Comparison of ENCODE assay signal across 8 cellular contexts in the genomic region with DNA sequence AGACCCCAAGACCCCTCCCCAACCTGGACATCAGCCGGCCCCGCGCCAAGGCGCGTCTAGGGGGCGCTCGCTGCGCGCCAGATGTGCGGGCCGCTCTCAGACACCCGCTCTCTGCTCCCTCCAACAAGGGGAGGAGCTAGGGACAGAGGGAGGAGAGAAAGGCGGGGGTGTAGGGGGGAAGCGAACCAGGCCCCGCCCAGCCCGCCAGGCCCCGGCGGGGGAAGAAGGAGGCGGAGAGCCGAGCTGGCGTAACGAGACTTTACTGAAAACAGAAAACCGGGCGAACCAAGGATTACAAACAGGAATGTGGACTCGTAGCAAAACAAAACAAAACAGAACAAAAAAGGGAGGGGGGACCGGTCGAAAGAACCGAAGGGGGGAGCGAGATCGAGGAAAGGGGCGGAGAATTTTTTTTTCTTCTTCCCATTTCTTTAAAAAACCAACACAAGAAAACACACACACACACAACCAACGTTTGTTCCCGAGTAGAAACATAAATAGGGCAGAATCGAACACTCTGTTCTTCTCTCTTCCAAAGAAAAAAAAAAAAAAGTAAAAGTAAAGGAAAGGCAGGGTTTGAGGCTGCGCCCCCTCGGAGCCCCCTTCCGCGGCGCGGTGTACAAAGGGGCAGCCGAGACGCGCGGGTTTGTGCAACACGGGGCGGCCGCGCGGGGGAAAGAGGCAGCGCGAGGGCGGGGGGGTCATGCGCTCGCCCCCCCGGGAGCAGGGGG. TPM values are rescaled to one million over a fixed set of nuclear protein-coding genes. Genes with fewer than 3 reads are reported as not detected.
DNase-seq lines count a peak whose midpoint lies in the region; ATAC-seq, FAIRE-seq and TF ChIP-seq lines count a peak whose summit lies in the region.

No MANE protein-coding gene starts in this region.

- peak; percentile 82 for FAIRE-seq in A204.1 (lab: Jason Lieb, UNC)

- peaks cover 12% of the 10 kb centered on the region for H3K36me3 Mint-ChIP-seq in natural killer cell

- peaks cover 0 to 6% of the 10 kb centered on the region in 2 donors for H3K27me3 Mint-ChIP-seq in natural killer cell (ENCODE audit: low read depth in 2 of 2)

- H3K4me1 Mint-ChIP-seq in natural killer cell, result peaks cover 24 to 46% of the 10 kb centered on the region in 2 donors

- peak; percentile 90 for DNase-seq in LoVo (ENCODE audit: low spot score)
- peak; percentile 94 for DNase-seq in RPMI7951 (ENCODE audit: low read depth)
- DNase-seq in activated T-helper 9 cell treated with anti-CD3 and anti-CD28 coated beads, Interleukin-2, amount 50 U/mL, for 16 hours (ENCODE audit: low read depth), result peak; percentile 86
- peak; percentile 92 for DNase-seq in fibroblast of peridontal ligament (ENCODE audit: extremely low read depth)
- peak; percentile 86 for DNase-seq in natural killer cell
- peak; percentile 80 to 96 (median 92) for DNase-seq in stimulated activated naive CD4-positive, alpha-beta T cell (lab: John Stamatoyannopoulos, UW)

- H3K27ac Mint-ChIP-seq in natural killer cell, result peak overlapping the region; percentile 97 to 99

- H3K4me3 Mint-ChIP-seq in natural killer cell, result peak overlapping the region; percentile 99

- no peaks in the 10 kb centered on the region for H3K9me3 Mint-ChIP-seq in natural killer cell

- intact Hi-C loops in natural killer cell (cut with micrococcal nuclease), result loop anchor here (1.0 to 5.0 kb wide), 5 partner anchors 25 to 138 kb away; partner anchors contain the start of genes LSM4, MPV17L2 and SSBP4

- peak; percentile 75 for TF ChIP-seq CTCF in natural killer cell (IDR thresholded peaks at IDR 0.05)

- ATAC-seq in GM18907 (IDR thresholded peaks at IDR 0.05; ENCODE audit: unreplicated experiment), result peak; percentile 26
- peak; percentile 20 to 58 (median 35) for ATAC-seq in natural killer cell

RNA-seq across cellular contexts. Expression of gene JUND, which starts 1.7 kb away (rescaled TPM):
- total RNA-seq in RPMI7951 (2014; rRNA removed; shearing (Covaris generic)), result 22.0 and 60.8 TPM in 2 replicates
- 1,000 to 10,000 TPM; 1,182 to 2,122 (median 1,520) TPM for total RNA-seq in natural killer cell

RNA-seq across cellular contexts. Expression of gene IQCN, which starts 5.4 kb away (rescaled TPM):
- total RNA-seq in RPMI7951 (2014; rRNA removed; shearing (Covaris generic)), result 0.29 and 0.36 TPM in 2 replicates
- 10 to 100 TPM; 13.7 to 19.4 (median 15.6) TPM for total RNA-seq in natural killer cell

RNA-seq across cellular contexts. Expression of gene LSM4, which starts 43.2 kb away (rescaled TPM):
- total RNA-seq in RPMI7951 (2014; rRNA removed; shearing (Covaris generic)), result 385 and 496 TPM in 2 replicates
- total RNA-seq in natural killer cell, result 10 to 100 TPM; 42.4 to 60.8 (median 44.8) TPM

RNA-seq across cellular contexts. Expression of gene PDE4C, which starts 53.4 kb away (rescaled TPM):
- total RNA-seq in RPMI7951 (2014; rRNA removed; shearing (Covaris generic)), result 0.10 and 0.60 TPM in 2 replicates
- total RNA-seq in natural killer cell, result not detected

Comparison
In these comparisons a context has a peak if more than half of its experiments do, and no peak if none do; other contexts are left out.
1. Peak in every context shown above with its lines: DNase-seq and ATAC-seq.
2. RNA of gene JUND, which starts 1.7 kb away (total RNA-seq): 1,182 to 2,122 TPM in natural killer cell; 22.0 to 60.8 TPM in RPMI7951; every median in the first group is over 10 times any median in the second.
3. RNA of gene IQCN, which starts 5.4 kb away (total RNA-seq): 13.7 to 19.4 TPM in natural killer cell; 0.29 to 0.36 TPM in RPMI7951; every median in the first group is over 10 times any median in the second.